Comparison of ENCODE assay signal across 9 cellular contexts in genomic region chr3:112605285-112605684, GRCh38. TPM values are rescaled to one million over a fixed set of nuclear protein-coding genes. Genes with fewer than 3 reads are reported as not detected.
A peak's percentile ranks its signal among the peaks of the same experiment; 100 is the strongest.
DNase-seq lines count a peak whose midpoint lies in the region; ATAC-seq, FAIRE-seq and TF ChIP-seq lines count a peak whose summit lies in the region.
"Had no signal": no experiment of that assay in that cellular context is flagged by ENCODE, and none has a peak within 500 bp of the region (broad histone marks: within the 10 kb centered on the region; RNA-seq: fewer than 3 reads in every experiment).

No MANE protein-coding gene starts in this region.

- peaks cover 23% of the 10 kb centered on the region for H3K36me3 ChIP-seq in IMR-90 (ENCODE audit: control insufficient read depth, insufficient read depth, low read length)
- peaks cover 0 to 94% of the 10 kb centered on the region in 2 experiments for H3K36me3 ChIP-seq in mesenchymal stem cell (ENCODE audit: control insufficient read depth in 1 of 2, insufficient read depth in 2 of 2, low read depth in 1 of 2, low read length in 2 of 2)
- no peaks in the 10 kb centered on the region for H3K36me3 ChIP-seq in small intestine (ENCODE audit: control insufficient read depth in 2 of 2, insufficient read depth in 2 of 2, low read length in 2 of 2)

- H2BK15ac ChIP-seq in IMR-90 (ENCODE audit: low read depth, low read length) (peak overlapping the region; percentile 36; the same call in 1 of the 3 replicates), mesenchymal stem cell (ENCODE audit: low read depth, poor library complexity, severe bottlenecking) (no peak overlapping the region)

- H3K4ac ChIP-seq in IMR-90 (ENCODE audit: low read depth, low read length) (no peak overlapping the region), mesenchymal stem cell (ENCODE audit: low read depth in 1 of 2, low read length in 2 of 2) (no peak overlapping the region)

- dilution Hi-C loops in IMR-90 (cut with HindIII; ENCODE audit: low sequenced_read_pairs, unreplicated experiment): no loop called here

- H3K9ac ChIP-seq in IMR-90 (ENCODE audit: low read depth, low read length): no peak overlapping the region
- peak overlapping the region; percentile 84 for H3K9ac ChIP-seq in mesenchymal stem cell (ENCODE audit: low read length)

- H4K5ac ChIP-seq in IMR-90 (ENCODE audit: low read depth, low read length): no peak overlapping the region

- no peak overlapping the region for H3K27ac ChIP-seq in IMR-90 (ENCODE audit: insufficient read depth, low read length)
- H3K27ac ChIP-seq in mesenchymal stem cell (ENCODE audit: low read length, poor library complexity, severe bottlenecking): peak overlapping the region; percentile 67
- no peak overlapping the region for H3K27ac ChIP-seq in small intestine (ENCODE audit: low read depth in 1 of 2, low read length in 1 of 2)

- 87% methylated on average over 6 of the region's 9 CpGs; no CpG with 5 or more reads in 1 of the 2 experiments for WGBS in IMR-90 (ENCODE audit: extremely low coverage in 2 of 2, insufficient read length in 1 of 2), 2 experiments
- 91% methylated on average over 9 of the region's 9 CpGs for WGBS in mesenchymal stem cell
- 77 to 92% (median 84%) methylated on average over 9 of the region's 9 CpGs for WGBS in small intestine, 3 donors

- H3K4me1 ChIP-seq in IMR-90 (ENCODE audit: control insufficient read depth, insufficient read depth, low read length) (peaks cover 3% of the 10 kb centered on the region; the same call in 1 of the 2 replicates), mesenchymal stem cell (ENCODE audit: control insufficient read depth, insufficient read depth, low read depth, low read length) (peaks cover 2% of the 10 kb centered on the region), small intestine (ENCODE audit: control insufficient read depth in 2 of 2, insufficient read depth in 1 of 2, low read depth in 1 of 2, low read length in 1 of 2) (no peaks in the 10 kb centered on the region)

- no peak overlapping the region for H3K4me3 ChIP-seq in IMR-90 (ENCODE audit: insufficient read depth, low read depth, low read length)
- no peak overlapping the region for H3K4me3 ChIP-seq in mesenchymal stem cell (ENCODE audit: insufficient read depth in 1 of 2, low read depth in 1 of 2, low read length in 2 of 2)
- H3K4me3 ChIP-seq in small intestine (ENCODE audit: low read depth in 1 of 2, low read length in 2 of 2): no peak overlapping the region

- no peak for TF ChIP-seq RAD21 in IMR-90 (IDR thresholded peaks at IDR 0.05; ENCODE audit: low read length)

- DNase-seq in AG20443 (ENCODE audit: low spot score) (peak; percentile 61), IMR-90 (peak; percentile 99), astrocyte of the hippocampus (ENCODE audit: low read depth, low spot score) (peak; percentile 80), mesenchymal stem cell (peak; percentile 62), small intestine (no peak), NCI-H1436 treated with DMSO at 0.1 percent for 48 hours (lab: John Stamatoyannopoulos, UW) (no peak)
- DNase-seq: activated effector memory CD4-positive, alpha-beta T cell treated with anti-CD3 and anti-CD28 coated beads, Interleukin-2, amount 50 U/mL, for 16 hours had no signal

- no peak overlapping the region for H2BK5ac ChIP-seq in IMR-90 (ENCODE audit: low read depth, low read length, poor library complexity, severe bottlenecking)
- H2BK5ac ChIP-seq in mesenchymal stem cell (ENCODE audit: low read depth, low read length, poor library complexity, severe bottlenecking): no peak overlapping the region

- H3K23ac ChIP-seq in IMR-90 (ENCODE audit: low read depth, low read length) (no peak overlapping the region), mesenchymal stem cell (ENCODE audit: low read length in 2 of 2) (no peak overlapping the region)

- H3K18ac ChIP-seq in IMR-90 (ENCODE audit: low read depth, low read length) (no peak overlapping the region), mesenchymal stem cell (ENCODE audit: low read depth in 1 of 2, low read length in 2 of 2) (no peak overlapping the region)

- no peak overlapping the region; the same call in 1 of the 2 replicates for H2AK5ac ChIP-seq in IMR-90 (ENCODE audit: low read depth, low read length)
- H2AK5ac ChIP-seq in mesenchymal stem cell (ENCODE audit: low read length, severe bottlenecking): no peak overlapping the region

- H4K20me1 ChIP-seq in IMR-90 (ENCODE audit: insufficient read depth, low read length): no peaks in the 10 kb centered on the region

- H2BK120ac ChIP-seq in IMR-90 (ENCODE audit: low read depth, low read length): no peak overlapping the region
- H2BK120ac ChIP-seq in mesenchymal stem cell (ENCODE audit: low read depth, low read length): peak overlapping the region; percentile 19

- H3K9me1 ChIP-seq in IMR-90 (ENCODE audit: insufficient read depth, low read length): 0 out of 2 replicates have a peak, but pooled peaks cover 3% of the 10 kb centered on the region

- no peak overlapping the region for H2AK9ac ChIP-seq in IMR-90 (replicated peaks; ENCODE audit: low read depth, low read length, poor library complexity)

- H4K8ac ChIP-seq in IMR-90 (ENCODE audit: low read depth in 2 of 2, low read length in 2 of 2) (no peak overlapping the region), mesenchymal stem cell (ENCODE audit: low read length) (peak overlapping the region; percentile 41)

- CTCF ChIA-PET in IMR-90 (lab: Yijun Ruan, JAX): interaction anchor here (0.5 to 0.8 kb wide), 2 partner anchors 8 to 430 kb away, joined by 3 read pairs; no protein-coding TSS in a partner anchor

- FAIRE-seq in small intestine (lab: Jason Lieb, UNC): no peak

- H4K91ac ChIP-seq in IMR-90 (ENCODE audit: insufficient read depth, low read depth, low read length) (no peak overlapping the region), mesenchymal stem cell (ENCODE audit: low read length) (peak overlapping the region; percentile 68)

- H3K9me3 ChIP-seq in IMR-90 (ENCODE audit: control insufficient read depth, insufficient read depth, low read length): no peaks in the 10 kb centered on the region
- no peaks in the 10 kb centered on the region for H3K9me3 ChIP-seq in mesenchymal stem cell (ENCODE audit: control insufficient read depth, low read length)
- H3K9me3 ChIP-seq in small intestine (ENCODE audit: control insufficient read depth, low read depth): no peaks in the 10 kb centered on the region

- no TSS peak for BruUV-seq in IMR-90 (replicated peaks; lab: Mats Ljungman, UMichigan)

- intact Hi-C loops in IMR-90 (cut with micrococcal nuclease): no loop called here

- H2BK12ac ChIP-seq in mesenchymal stem cell (ENCODE audit: low read length in 2 of 2): peak overlapping the region in 1 of 2 experiments; percentile 54

- H3K27me3 ChIP-seq in IMR-90 (ENCODE audit: control insufficient read depth, insufficient read depth, low read length) (no peaks in the 10 kb centered on the region), mesenchymal stem cell (ENCODE audit: control insufficient read depth in 1 of 2, insufficient read depth in 1 of 2, low read length in 2 of 2) (no peaks in the 10 kb centered on the region), small intestine (ENCODE audit: control insufficient read depth in 2 of 2, insufficient read depth in 2 of 2, low read length in 2 of 2) (no peaks in the 10 kb centered on the region)

- H3K79me1 ChIP-seq in IMR-90 (ENCODE audit: low read depth in 1 of 2, low read length in 2 of 2): no peaks in the 10 kb centered on the region
- no peaks in the 10 kb centered on the region for H3K79me1 ChIP-seq in mesenchymal stem cell (replicated peaks; ENCODE audit: low read length, poor library complexity, severe bottlenecking)

- no peak for TF ChIP-seq CTCF in IMR-90 (conservative IDR thresholded peaks at IDR 0.05; ENCODE audit: low read depth, low read length)

- H3K4me2 ChIP-seq in IMR-90 (ENCODE audit: low read depth, low read length): no peak overlapping the region
- H3K4me2 ChIP-seq in mesenchymal stem cell (ENCODE audit: low read length, poor library complexity, severe bottlenecking): peak overlapping the region; percentile 3

- no peak overlapping the region for H2BK20ac ChIP-seq in IMR-90 (ENCODE audit: low read depth, low read length)

- H2AFZ ChIP-seq in IMR-90 (replicated peaks; ENCODE audit: low read length, poor library complexity): no peak overlapping the region
- H2AFZ ChIP-seq in mesenchymal stem cell (ENCODE audit: low read depth, low read length): no peak overlapping the region

- peak; percentile 92 for ATAC-seq in IMR-90 (ENCODE audit: low read depth)
- ATAC-seq in GM18858 (IDR thresholded peaks at IDR 0.05; ENCODE audit: unreplicated experiment): no peak
- ATAC-seq in HG03521 (IDR thresholded peaks at IDR 0.05; ENCODE audit: unreplicated experiment): no peak

- in situ Hi-C loops in IMR-90 (cut with MboI; ENCODE audit: low sequenced_read_pairs): no loop called here

- H3K14ac ChIP-seq in IMR-90 (replicated peaks; ENCODE audit: low read depth, low read length) (no peak overlapping the region), mesenchymal stem cell (ENCODE audit: low read length in 2 of 2) (no peak overlapping the region)

- H3K56ac ChIP-seq in IMR-90 (ENCODE audit: extremely low read depth, insufficient read depth, low read length): no peak overlapping the region

- TF ChIP-seq POLR2A in IMR-90 (IDR thresholded peaks at IDR 0.05; ENCODE audit: low read depth, low read length): no peak

- POLR2A ChIA-PET in IMR-90 (lab: Charles Lee; ENCODE audit: unreplicated experiment): no interaction called here

TF ChIP-seq in IMR-90, 13 proteins besides CTCF, POLR2A, EP300 and RAD21 (continues in another document):
- TF ChIP-seq MAZ (IDR thresholded peaks at IDR 0.05; ENCODE audit: borderline replicate concordance, low read depth, low read length): no peak

RNA-seq across cellular contexts. Expression of gene CCDC80, which starts 35.7 kb away (rescaled TPM):
- total RNA-seq in IMR-90 (2012; rRNA removed): 387 and 406 TPM in 2 replicates
- polyA plus RNA-seq in IMR-90 (2012; rRNA removed): 356 and 418 TPM in 2 replicates
- polyA plus RNA-seq in IMR-90 (2012; cell fraction: cytosol; rRNA removed): 155 and 190 TPM in 2 replicates
- 44.6 and 106 TPM in 2 replicates for polyA plus RNA-seq in IMR-90 (2012; cell fraction: nucleus; rRNA removed; ENCODE audit: low replicate concordance)
- polyA plus RNA-seq in mesenchymal stem cell (2013, experiment 1 of 2): 220 TPM
- 229 TPM for polyA plus RNA-seq in mesenchymal stem cell (2013, experiment 2 of 2)
- polyA plus RNA-seq in small intestine: 10 to 100 TPM in 1 of 3 donors, 1 to 10 TPM in 2; 2.5 to 14.5 (median 3.0) TPM

RNA-seq across cellular contexts. Expression of gene SLC35A5, which starts 43.4 kb away (rescaled TPM):
- 25.6 and 30.0 TPM in 2 replicates for total RNA-seq in IMR-90 (2012; rRNA removed)
- polyA plus RNA-seq in IMR-90 (2012; rRNA removed): 18.5 and 19.5 TPM in 2 replicates
- 2.1 and 4.2 TPM in 2 replicates for polyA plus RNA-seq in IMR-90 (2012; cell fraction: cytosol; rRNA removed)
- polyA plus RNA-seq in IMR-90 (2012; cell fraction: nucleus; rRNA removed; ENCODE audit: low replicate concordance): 0.88 and 11.3 TPM in 2 replicates
- 22.8 TPM for polyA plus RNA-seq in mesenchymal stem cell (2013, experiment 1 of 2)
- polyA plus RNA-seq in mesenchymal stem cell (2013, experiment 2 of 2): 25.0 TPM
- 10 to 100 TPM in 1 of 3 donors, 1 to 10 TPM in 2; 6.2 to 19.1 (median 9.2) TPM for polyA plus RNA-seq in small intestine

RNA-seq across cellular contexts. Expression of gene ATG3, which starts 43.5 kb away (rescaled TPM):
- total RNA-seq in IMR-90 (2012; rRNA removed): 30.8 and 70.3 TPM in 2 replicates
- polyA plus RNA-seq in IMR-90 (2012; rRNA removed) (31.7 and 34.2 TPM in 2 replicates), small intestine (10 to 100 TPM; 60.4 to 73.0 (median 66.6) TPM)
- polyA plus RNA-seq in IMR-90 (2012; cell fraction: cytosol; rRNA removed): 12.4 and 16.2 TPM in 2 replicates
- 9.7 and 18.0 TPM in 2 replicates for polyA plus RNA-seq in IMR-90 (2012; cell fraction: nucleus; rRNA removed; ENCODE audit: low replicate concordance)
- 51.1 TPM for polyA plus RNA-seq in mesenchymal stem cell (2013, experiment 1 of 2)
- 54.1 TPM for polyA plus RNA-seq in mesenchymal stem cell (2013, experiment 2 of 2)

Comparison
In these comparisons a context has a peak if more than half of its experiments do, and no peak if none do; other contexts are left out.
1. DNase-seq: peak in AG20443 (single experiment), IMR-90 (single experiment), astrocyte of the hippocampus (single experiment) and mesenchymal stem cell (single experiment); none in small intestine (single experiment) and NCI-H1436 treated with DMSO at 0.1 percent for 48 hours (single experiment).